Comparison of ENCODE assay signal across 17 cellular contexts in the genomic region with DNA sequence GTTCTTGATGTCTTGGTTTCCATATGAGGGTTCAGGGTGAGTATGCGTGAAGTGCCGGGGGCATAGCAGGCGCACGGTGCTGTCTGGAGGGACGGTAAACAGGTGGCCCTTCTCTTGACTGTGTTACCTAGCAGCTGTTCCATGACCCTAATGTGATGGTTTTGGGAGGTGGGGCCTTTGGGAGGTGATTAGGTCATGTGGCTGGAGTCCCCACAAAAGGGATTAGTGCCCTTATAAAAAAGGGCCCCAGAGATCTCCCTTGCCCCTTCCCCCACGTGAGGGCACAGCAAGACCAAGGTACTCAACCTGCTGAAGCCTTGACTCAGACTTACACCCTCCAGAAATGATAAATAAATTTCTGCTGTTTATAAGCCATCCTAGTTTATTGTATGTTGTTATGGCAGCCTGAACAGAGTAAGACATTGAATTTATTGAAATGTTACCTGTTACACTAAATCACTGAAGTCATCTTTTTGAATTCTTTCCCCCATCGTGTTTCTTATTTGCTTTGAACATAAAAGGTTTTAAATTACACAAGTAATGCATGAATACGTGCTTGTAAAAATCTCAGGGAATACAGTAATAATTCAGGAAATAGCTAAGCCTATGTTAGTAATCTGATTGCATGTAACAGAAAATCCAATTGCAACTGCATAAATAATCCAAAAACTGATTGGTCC. TPM values are rescaled to one million over a fixed set of nuclear protein-coding genes. Genes with fewer than 3 reads are reported as not detected.
DNase-seq lines count a peak whose midpoint lies in the region; ATAC-seq and TF ChIP-seq lines count a peak whose summit lies in the region.
"Had no signal": no experiment of that assay in that cellular context is flagged by ENCODE, and none has a peak within 500 bp of the region (broad histone marks: within the 10 kb centered on the region; RNA-seq: fewer than 3 reads in every experiment).

No MANE protein-coding gene starts in this region.

- CTCF ChIA-PET in HEK293 (lab: Yijun Ruan, JAX) = interaction anchor here (0.9 kb wide), 1 partner anchor 30 kb away, joined by 3 read pairs; no protein-coding TSS in a partner anchor

- peaks cover 14% of the 10 kb centered on the region for H3K36me3 Mint-ChIP-seq in CD4-positive, CD25-positive, alpha-beta regulatory T cell
- peaks cover 28% of the 10 kb centered on the region for H3K36me3 Mint-ChIP-seq in activated naive CD8-positive, alpha-beta T cell treated with anti-CD3 and anti-CD28 coated beads for 36 hours

- H3K79me2 ChIP-seq in osteoblast (ENCODE audit: insufficient read depth, low read length) = peaks cover 98% of the 10 kb centered on the region

- intact Hi-C loops in left lung (cut with DNase I) = no loop called here

- TF ChIP-seq CTCF in HEK293 (tag by site-specific recombination; IDR thresholded peaks at IDR 0.05) (no peak), osteoblast (IDR thresholded peaks at IDR 0.05; ENCODE audit: extremely low read depth, low read depth, low read length) (no peak), left lung (IDR thresholded peaks at IDR 0.05) (no peak)

- ATAC-seq in CD4-positive, CD25-positive, alpha-beta regulatory T cell (ENCODE audit: low read depth in 2 of 2) = no peak
- no peak for ATAC-seq in left lung
- no peak for ATAC-seq in HG03097 (IDR thresholded peaks at IDR 0.05; ENCODE audit: low FRiP score, unreplicated experiment)
- ATAC-seq: Right ventricle myocardium inferior had no signal

- H3K4me1 ChIP-seq in CD4-positive, CD25-positive, alpha-beta regulatory T cell (ENCODE audit: control insufficient read depth, insufficient read depth, low read length, poor library complexity, severe bottlenecking) = peaks cover 38% of the 10 kb centered on the region
- peaks cover 27% of the 10 kb centered on the region for H3K4me1 ChIP-seq in HEK293 (ENCODE audit: control insufficient read depth, insufficient read depth, low read length)
- H3K4me1 ChIP-seq in osteoblast (ENCODE audit: insufficient read depth, low read length) = peaks cover 16% of the 10 kb centered on the region
- H3K4me1 ChIP-seq in left lung = peaks cover 19 to 48% of the 10 kb centered on the region in 2 donors
- H3K4me1 ChIP-seq: BE2C had no signal

- H3K27ac Mint-ChIP-seq in CD4-positive, CD25-positive, alpha-beta regulatory T cell = peak overlapping the region in 2 of 3 donors; percentile 56 to 57
- peak overlapping the region; percentile 20 for H3K27ac Mint-ChIP-seq in activated naive CD8-positive, alpha-beta T cell treated with anti-CD3 and anti-CD28 coated beads for 36 hours

- no peak overlapping the region for H3K4me3 Mint-ChIP-seq in CD4-positive, CD25-positive, alpha-beta regulatory T cell
- H3K4me3 Mint-ChIP-seq in activated naive CD8-positive, alpha-beta T cell treated with anti-CD3 and anti-CD28 coated beads for 36 hours = no peak overlapping the region
- H3K4me3 Mint-ChIP-seq: H9 had no signal

- H3K27ac ChIP-seq in CD4-positive, CD25-positive, alpha-beta regulatory T cell (ENCODE audit: insufficient read depth, low read length, poor library complexity, severe bottlenecking) = no peak overlapping the region
- no peak overlapping the region; the same call in 1 of the 2 replicates for H3K27ac ChIP-seq in HEK293 (ENCODE audit: extremely low read depth, low read depth, low read length)
- H3K27ac ChIP-seq in osteoblast (ENCODE audit: low read depth, low read length) = no peak overlapping the region
- H3K27ac ChIP-seq in left lung = no peak overlapping the region

- H2AFZ ChIP-seq in osteoblast (ENCODE audit: low read length) = no peak overlapping the region

- peaks cover 55% of the 10 kb centered on the region for H4K20me1 ChIP-seq in osteoblast (ENCODE audit: insufficient read depth, low read length)

- POLR2A ChIA-PET in HEK293 (lab: Yijun Ruan, JAX) = no interaction called here

- peaks cover 36 to 83% (median 67%) of the 10 kb centered on the region in 4 donors for H3K4me1 Mint-ChIP-seq in CD4-positive, CD25-positive, alpha-beta regulatory T cell
- peaks cover 51% of the 10 kb centered on the region for H3K4me1 Mint-ChIP-seq in activated naive CD8-positive, alpha-beta T cell treated with anti-CD3 and anti-CD28 coated beads for 36 hours

- H3K36me3 ChIP-seq in CD4-positive, CD25-positive, alpha-beta regulatory T cell (ENCODE audit: control insufficient read depth, insufficient read depth, low read length) = peaks cover 20% of the 10 kb centered on the region
- H3K36me3 ChIP-seq in HEK293 (ENCODE audit: control insufficient read depth in 2 of 2, insufficient read depth in 1 of 2, low read length in 2 of 2) = peaks cover 0 to 4% of the 10 kb centered on the region in 2 experiments; a peak in 2 of 3 replicates
- peaks cover 9% of the 10 kb centered on the region for H3K36me3 ChIP-seq in osteoblast (ENCODE audit: insufficient read depth, low read length)
- peaks cover 0 to 10% of the 10 kb centered on the region in 2 donors for H3K36me3 ChIP-seq in left lung

- H3K4me2 ChIP-seq in osteoblast (ENCODE audit: insufficient read depth, low read length) = no peak overlapping the region
- H3K4me2 ChIP-seq: SK-N-SH had no signal

- peaks cover 0 to 4% of the 10 kb centered on the region in 2 experiments for H3K9me3 ChIP-seq in CD4-positive, CD25-positive, alpha-beta regulatory T cell (ENCODE audit: control insufficient read depth in 2 of 2, low read length in 2 of 2)
- H3K9me3 ChIP-seq in HEK293 (ENCODE audit: control insufficient read depth, insufficient read depth, low read depth, low read length) = no peaks in the 10 kb centered on the region
- H3K9me3 ChIP-seq in osteoblast (ENCODE audit: low read depth, low read length) = no peaks in the 10 kb centered on the region
- H3K9me3 ChIP-seq in left lung = no peaks in the 10 kb centered on the region
- H3K9me3 ChIP-seq: BE2C, SK-N-SH had no signal

- H3K9me3 Mint-ChIP-seq in CD4-positive, CD25-positive, alpha-beta regulatory T cell = no peaks in the 10 kb centered on the region
- no peaks in the 10 kb centered on the region for H3K9me3 Mint-ChIP-seq in activated naive CD8-positive, alpha-beta T cell treated with anti-CD3 and anti-CD28 coated beads for 36 hours
- H3K9me3 Mint-ChIP-seq: H9 had no signal

- no peak for DNase-seq in CD4-positive, CD25-positive, alpha-beta regulatory T cell
- no peak for DNase-seq in activated naive CD8-positive, alpha-beta T cell treated with anti-CD3 and anti-CD28 coated beads for 36 hours
- DNase-seq in osteoblast (ENCODE audit: insufficient read length, low spot score, missing footprints) (peak; percentile 2), NOMO-1 treated with DMSO at 0.1 percent for 48 hours (lab: John Stamatoyannopoulos, UW; ENCODE audit: unreplicated experiment) (no peak), left lung (no peak)
- DNase-seq: BE2C; H9; KBM-7; NCI-H1048; NCI-H2107; NCI-H226; NCI-H526; NK-92 treated with Interleukin-12 subunit alpha and Interleukin-12 subunit beta, amount 100 ng/mL, for 24 hours; SK-N-SH had no signal

- no peaks in the 10 kb centered on the region for H3K27me3 ChIP-seq in CD4-positive, CD25-positive, alpha-beta regulatory T cell (ENCODE audit: control insufficient read depth, insufficient read depth, low read length)
- H3K27me3 ChIP-seq in osteoblast (ENCODE audit: insufficient read depth, low read length) (no peaks in the 10 kb centered on the region), left lung (no peaks in the 10 kb centered on the region)
- H3K27me3 ChIP-seq: BE2C had no signal

- H3K27me3 Mint-ChIP-seq in CD4-positive, CD25-positive, alpha-beta regulatory T cell = no peaks in the 10 kb centered on the region
- no peaks in the 10 kb centered on the region for H3K27me3 Mint-ChIP-seq in activated naive CD8-positive, alpha-beta T cell treated with anti-CD3 and anti-CD28 coated beads for 36 hours

- no peak overlapping the region for H3K4me3 ChIP-seq in CD4-positive, CD25-positive, alpha-beta regulatory T cell (ENCODE audit: low read depth, low read length)
- H3K4me3 ChIP-seq in HEK293 (ENCODE audit: low read depth, low read length) (no peak overlapping the region), osteoblast (ENCODE audit: insufficient read depth, low read length) (no peak overlapping the region), left lung (no peak overlapping the region)

TF ChIP-seq in HEK293, 187 proteins besides CTCF, POLR2A, EP300 and RAD21 (continues in another document):
- TF ChIP-seq ZNF121 (tag by site-specific recombination; IDR thresholded peaks at IDR 0.05) (no peak), ZNF146 (tag by site-specific recombination; IDR thresholded peaks at IDR 0.05) (no peak), ZNF777 (tag by site-specific recombination; IDR thresholded peaks at IDR 0.05; ENCODE audit: borderline replicate concordance) (no peak), KLF8 (tag by site-specific recombination; IDR thresholded peaks at IDR 0.05) (0 out of 2 replicates have a peak, but pooled peaks have one; percentile 48)
- TF ChIP-seq, protein P1, sequence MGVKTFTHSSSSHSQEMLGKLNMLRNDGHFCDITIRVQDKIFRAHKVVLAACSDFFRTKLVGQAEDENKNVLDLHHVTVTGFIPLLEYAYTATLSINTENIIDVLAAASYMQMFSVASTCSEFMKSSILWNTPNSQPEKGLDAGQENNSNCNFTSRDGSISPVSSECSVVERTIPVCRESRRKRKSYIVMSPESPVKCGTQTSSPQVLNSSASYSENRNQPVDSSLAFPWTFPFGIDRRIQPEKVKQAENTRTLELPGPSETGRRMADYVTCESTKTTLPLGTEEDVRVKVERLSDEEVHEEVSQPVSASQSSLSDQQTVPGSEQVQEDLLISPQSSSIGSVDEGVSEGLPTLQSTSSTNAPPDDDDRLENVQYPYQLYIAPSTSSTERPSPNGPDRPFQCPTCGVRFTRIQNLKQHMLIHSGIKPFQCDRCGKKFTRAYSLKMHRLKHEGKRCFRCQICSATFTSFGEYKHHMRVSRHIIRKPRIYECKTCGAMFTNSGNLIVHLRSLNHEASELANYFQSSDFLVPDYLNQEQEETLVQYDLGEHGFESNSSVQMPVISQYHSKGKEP (tag by site-specific recombination; IDR thresholded peaks at IDR 0.05) = peak; percentile 96

RNA-seq across cellular contexts. Expression of a gene that starts 15.6 kb away (rescaled TPM):
- 132 TPM for total RNA-seq in CD4-positive, CD25-positive, alpha-beta regulatory T cell
- 10 to 100 TPM; 13.5 to 18.7 (median 17.1) TPM for polyA plus RNA-seq in CD4-positive, CD25-positive, alpha-beta regulatory T cell
- 10 to 100 TPM; 42.4 to 44.4 TPM for total RNA-seq in activated naive CD8-positive, alpha-beta T cell treated with anti-CD3 and anti-CD28 coated beads for 36 hours
- total RNA-seq in osteoblast = 33.0 and 36.2 TPM in 2 replicates
- 10 to 100 TPM; 32.6 to 43.5 TPM for total RNA-seq in left lung
